10 cellular contexts compared by ENCODE assay signal in the genomic region with DNA sequence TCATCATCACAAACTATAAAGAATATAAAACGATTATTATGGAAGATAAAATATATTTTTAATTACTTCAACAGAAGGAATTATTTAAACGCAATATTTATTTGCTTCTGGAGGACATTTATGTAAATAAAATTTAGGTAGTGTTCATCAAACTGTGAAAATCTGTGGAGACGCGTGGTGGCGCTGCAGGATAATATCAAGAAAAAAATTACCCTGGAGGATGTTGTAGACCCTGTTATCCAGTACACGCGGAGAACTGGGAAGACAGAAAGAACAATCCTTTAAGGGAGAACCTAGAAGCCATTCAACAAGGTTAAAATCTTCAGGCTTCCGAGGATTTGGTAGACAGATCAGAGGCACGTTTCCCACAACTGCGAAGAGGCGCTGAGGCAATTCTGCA. TPM values are rescaled to one million over a fixed set of nuclear protein-coding genes. Genes with fewer than 3 reads are reported as not detected.
DNase-seq lines count a peak whose midpoint lies in the region; ATAC-seq and TF ChIP-seq lines count a peak whose summit lies in the region.
"Had no signal": no experiment of that assay in that cellular context is flagged by ENCODE, and none has a peak within 500 bp of the region (broad histone marks: within the 10 kb centered on the region; RNA-seq: fewer than 3 reads in every experiment).

Gene PCDHB12, plus strand, starts transcription at position 242 of the 400 bp plus-strand sequence. CDS start 189 bp downstream, outside the sequence.

- dilution Hi-C loops in IMR-90 (cut with HindIII; ENCODE audit: low sequenced_read_pairs, unreplicated experiment): no loop called here

- H3K9me3 ChIP-seq in IMR-90 (ENCODE audit: control insufficient read depth, insufficient read depth, low read length): peaks cover 14% of the 10 kb centered on the region; the same call in 1 of the 2 replicates
- peaks cover 0 to 12% (median 0%) of the 10 kb centered on the region in 3 donors for H3K9me3 ChIP-seq in body of pancreas

- H2AK9ac ChIP-seq in IMR-90 (replicated peaks; ENCODE audit: low read depth, low read length, poor library complexity): no peak within 1 kb of the TSS

- POLR2A ChIA-PET in IMR-90 (lab: Charles Lee; ENCODE audit: unreplicated experiment): no interaction called here

- H3K4me3 ChIP-seq in IMR-90 (ENCODE audit: insufficient read depth, low read depth, low read length) (peak within 1 kb of the TSS; percentile 60), body of pancreas (no peak within 1 kb of the TSS)

- no peak within 1 kb of the TSS for H3K4ac ChIP-seq in IMR-90 (ENCODE audit: low read depth, low read length)

- no peak within 1 kb of the TSS for H2BK5ac ChIP-seq in IMR-90 (ENCODE audit: low read depth, low read length, poor library complexity, severe bottlenecking)

- in situ Hi-C loops in IMR-90 (cut with MboI; ENCODE audit: low sequenced_read_pairs): no loop called here

- H2BK15ac ChIP-seq in IMR-90 (ENCODE audit: low read depth, low read length): no peak within 1 kb of the TSS

- TF ChIP-seq CTCF in IMR-90 (conservative IDR thresholded peaks at IDR 0.05; ENCODE audit: low read depth, low read length) (peak; percentile 31), body of pancreas (IDR thresholded peaks at IDR 0.05) (peak in 5 of 7 experiments; percentile 7 to 38 (median 24))

- no peak within 1 kb of the TSS for H3K18ac ChIP-seq in IMR-90 (ENCODE audit: low read depth, low read length)

- TF ChIP-seq POLR2A in IMR-90 (IDR thresholded peaks at IDR 0.05; ENCODE audit: low read depth, low read length): no peak
- TF ChIP-seq POLR2A in body of pancreas (IDR thresholded peaks at IDR 0.05): no peak

- H3K23ac ChIP-seq in IMR-90 (ENCODE audit: low read depth, low read length): no peak within 1 kb of the TSS

- TF ChIP-seq RAD21 in IMR-90 (IDR thresholded peaks at IDR 0.05; ENCODE audit: low read length): no peak

- intact Hi-C loops in IMR-90 (cut with micrococcal nuclease) (no loop called here), body of pancreas (cut with DNase I) (no loop called here)

- H3K27ac ChIP-seq in IMR-90 (ENCODE audit: insufficient read depth, low read length) (no peak within 1 kb of the TSS), body of pancreas (no peak within 1 kb of the TSS)
- H3K27ac ChIP-seq: VCaP had no signal

- no peak within 1 kb of the TSS for H3K14ac ChIP-seq in IMR-90 (replicated peaks; ENCODE audit: low read depth, low read length)

- 0% methylated on average over 1 of the region's 11 CpGs; no CpG with 5 or more reads in 1 of the 2 experiments for WGBS in IMR-90 (ENCODE audit: extremely low coverage in 2 of 2, insufficient read length in 1 of 2), 2 experiments
- WGBS in body of pancreas, 2 donors: 14 to 29% methylated on average over 11 of the region's 11 CpGs

- CTCF ChIA-PET in IMR-90 (lab: Yijun Ruan, JAX): interaction anchor here (0.6 to 0.9 kb wide), 3 partner anchors 10 to 209 kb away, joined by 3 read pairs; partner anchors contain the start of genes PCDHB9 and PCDHGB7

- no peaks in the 10 kb centered on the region for H4K20me1 ChIP-seq in IMR-90 (ENCODE audit: insufficient read depth, low read length)

- H3K79me1 ChIP-seq in IMR-90 (ENCODE audit: low read depth in 1 of 2, low read length in 2 of 2): no peaks in the 10 kb centered on the region

- no peak within 1 kb of the TSS for H2AFZ ChIP-seq in IMR-90 (replicated peaks; ENCODE audit: low read length, poor library complexity)

- H2BK20ac ChIP-seq in IMR-90 (ENCODE audit: low read depth, low read length): no peak within 1 kb of the TSS

- H3K36me3 ChIP-seq in IMR-90 (ENCODE audit: control insufficient read depth, insufficient read depth, low read length): no peaks in the 10 kb centered on the region
- H3K36me3 ChIP-seq in body of pancreas (replicated peaks in 1 of 2; ENCODE audit: insufficient read depth in 1 of 2, low read depth in 2 of 2): no peaks in the 10 kb centered on the region

- H3K56ac ChIP-seq in IMR-90 (ENCODE audit: extremely low read depth, insufficient read depth, low read length): no peak within 1 kb of the TSS

- ATAC-seq in IMR-90 (ENCODE audit: low read depth) (peak; percentile 44), body of pancreas (no peak), GM19328 (IDR thresholded peaks at IDR 0.05; ENCODE audit: unreplicated experiment) (no peak)

- H2BK120ac ChIP-seq in IMR-90 (ENCODE audit: low read depth, low read length): no peak within 1 kb of the TSS

- no peak within 1 kb of the TSS for H4K8ac ChIP-seq in IMR-90 (ENCODE audit: low read depth in 2 of 2, low read length in 2 of 2)

- H2AK5ac ChIP-seq in IMR-90 (ENCODE audit: low read depth, low read length): no peak within 1 kb of the TSS

- H3K4me1 ChIP-seq in IMR-90 (ENCODE audit: control insufficient read depth, insufficient read depth, low read length): no peaks in the 10 kb centered on the region
- no peaks in the 10 kb centered on the region for H3K4me1 ChIP-seq in body of pancreas

- no peaks in the 10 kb centered on the region for H3K9me1 ChIP-seq in IMR-90 (ENCODE audit: insufficient read depth, low read length)

- peak; percentile 10 for DNase-seq in Ammon's horn (ENCODE audit: low spot score)
- DNase-seq in IMR-90: peak; percentile 2
- DNase-seq in body of pancreas: peak in 2 of 4 donors; percentile 31 to 48
- DNase-seq in midbrain (lab: John Stamatoyannopoulos, UW): peak; percentile 4
- DNase-seq in T-helper 1 cell: no peak
- no peak for DNase-seq in NK-92 treated with Interleukin-12 subunit alpha and Interleukin-12 subunit beta, amount 100 ng/mL, for 24 hours (lab: John Stamatoyannopoulos, UW)
- DNase-seq in T-helper 9 cell: no peak
- DNase-seq: NCI-H2029 treated with DMSO at 0.1 percent for 48 hours had no signal

- H3K9ac ChIP-seq in IMR-90 (ENCODE audit: low read depth, low read length): no peak within 1 kb of the TSS; the same call in 1 of the 2 replicates

- H3K4me2 ChIP-seq in IMR-90 (ENCODE audit: low read depth, low read length): peak within 1 kb of the TSS; percentile 31

- no TSS peak for BruUV-seq in IMR-90 (replicated peaks; lab: Mats Ljungman, UMichigan)

- no peak within 1 kb of the TSS for H4K91ac ChIP-seq in IMR-90 (ENCODE audit: insufficient read depth, low read depth, low read length)

- H3K27me3 ChIP-seq in IMR-90 (ENCODE audit: control insufficient read depth, insufficient read depth, low read length) (no peaks in the 10 kb centered on the region), body of pancreas (no peaks in the 10 kb centered on the region)

- H4K5ac ChIP-seq in IMR-90 (ENCODE audit: low read depth, low read length): no peak within 1 kb of the TSS

TF ChIP-seq in IMR-90, 13 proteins besides CTCF, POLR2A, EP300 and RAD21:
- TF ChIP-seq RCOR1 (IDR thresholded peaks at IDR 0.05; ENCODE audit: insufficient replicate concordance, low read length) (no peak), FOS (IDR thresholded peaks at IDR 0.05; ENCODE audit: low read depth, low read length) (no peak), CEBPB (IDR thresholded peaks at IDR 0.05; ENCODE audit: low read depth, low read length) (no peak), NFE2L2 (IDR thresholded peaks at IDR 0.05; ENCODE audit: low read depth, low read length) (no peak), USF2 (IDR thresholded peaks at IDR 0.05; ENCODE audit: low read depth, low read length) (no peak), RFX5 (IDR thresholded peaks at IDR 0.05; ENCODE audit: low read depth, low read length) (no peak), CHD1 (IDR thresholded peaks at IDR 0.05; ENCODE audit: low read depth, low read length) (no peak), MXI1 (IDR thresholded peaks at IDR 0.05; ENCODE audit: borderline replicate concordance, low read depth, low read length) (no peak), MAZ (IDR thresholded peaks at IDR 0.05; ENCODE audit: borderline replicate concordance, low read depth, low read length) (no peak), BHLHE40 (IDR thresholded peaks at IDR 0.05; ENCODE audit: low read depth, low read length) (no peak)
- TF ChIP-seq, protein P1, sequence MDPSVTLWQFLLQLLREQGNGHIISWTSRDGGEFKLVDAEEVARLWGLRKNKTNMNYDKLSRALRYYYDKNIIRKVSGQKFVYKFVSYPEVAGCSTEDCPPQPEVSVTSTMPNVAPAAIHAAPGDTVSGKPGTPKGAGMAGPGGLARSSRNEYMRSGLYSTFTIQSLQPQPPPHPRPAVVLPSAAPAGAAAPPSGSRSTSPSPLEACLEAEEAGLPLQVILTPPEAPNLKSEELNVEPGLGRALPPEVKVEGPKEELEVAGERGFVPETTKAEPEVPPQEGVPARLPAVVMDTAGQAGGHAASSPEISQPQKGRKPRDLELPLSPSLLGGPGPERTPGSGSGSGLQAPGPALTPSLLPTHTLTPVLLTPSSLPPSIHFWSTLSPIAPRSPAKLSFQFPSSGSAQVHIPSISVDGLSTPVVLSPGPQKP (IDR thresholded peaks at IDR 0.05; ENCODE audit: borderline replicate concordance, low read depth, low read length): no peak

RNA-seq across cellular contexts. Expression of gene PCDHB12, which starts in this region (rescaled TPM):
- under 0.01 and 0.18 TPM in 2 replicates for total RNA-seq in IMR-90 (2012; rRNA removed)
- 0.09 and 0.13 TPM in 2 replicates for polyA plus RNA-seq in IMR-90 (2012; rRNA removed)
- 0.03 and 0.16 TPM in 2 replicates for polyA plus RNA-seq in IMR-90 (2012; cell fraction: cytosol; rRNA removed)
- 0.13 and 0.18 TPM in 2 replicates for polyA plus RNA-seq in IMR-90 (2012; cell fraction: nucleus; rRNA removed; ENCODE audit: low replicate concordance)
- total RNA-seq in body of pancreas: 1 to 10 TPM; 2.0 to 3.4 TPM

Comparison
In these comparisons a context has a peak if more than half of its experiments do, and no peak if none do; other contexts are left out.
1. Peak in DNase-seq, ATAC-seq, H3K4me3 ChIP-seq and H3K4me2 ChIP-seq in IMR-90; RNA of the gene not detected or under 1 TPM.
2. DNase-seq: peak in Ammon's horn (single experiment) and midbrain (single experiment); none in T-helper 1 cell (0 of 5), NK-92 treated with Interleukin-12 subunit alpha and Interleukin-12 subunit beta, amount 100 ng/mL, for 24 hours (single experiment) and T-helper 9 cell (single experiment).